1 cellular context compared by ENCODE assay signal in genomic region chr19:7648265-7649014, GRCh38.
A peak's percentile ranks its signal among the peaks of the same experiment; 100 is the strongest.
TF ChIP-seq lines count a peak whose summit lies in the region.

No MANE protein-coding gene starts in this region.

TF ChIP-seq in K562, 482 proteins besides CTCF, POLR2A, EP300 and RAD21 (continued from another document):
- TF ChIP-seq, protein P1, sequence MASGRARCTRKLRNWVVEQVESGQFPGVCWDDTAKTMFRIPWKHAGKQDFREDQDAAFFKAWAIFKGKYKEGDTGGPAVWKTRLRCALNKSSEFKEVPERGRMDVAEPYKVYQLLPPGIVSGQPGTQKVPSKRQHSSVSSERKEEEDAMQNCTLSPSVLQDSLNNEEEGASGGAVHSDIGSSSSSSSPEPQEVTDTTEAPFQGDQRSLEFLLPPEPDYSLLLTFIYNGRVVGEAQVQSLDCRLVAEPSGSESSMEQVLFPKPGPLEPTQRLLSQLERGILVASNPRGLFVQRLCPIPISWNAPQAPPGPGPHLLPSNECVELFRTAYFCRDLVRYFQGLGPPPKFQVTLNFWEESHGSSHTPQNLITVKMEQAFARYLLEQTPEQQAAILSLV (tag; IDR thresholded peaks at IDR 0.05) = no peak
- no peak for TF ChIP-seq HDAC6 (IDR thresholded peaks at IDR 0.05; ENCODE audit: low read depth, low read length)
- no peak for TF ChIP-seq HMG20B (CRISPR knock-in tag; IDR thresholded peaks at IDR 0.05)
- no peak for TF ChIP-seq POLR2G (IDR thresholded peaks at IDR 0.05; ENCODE audit: low read depth, low read length)
- TF ChIP-seq TFAP4 (CRISPR knock-in tag; IDR thresholded peaks at IDR 0.05; ENCODE audit: borderline replicate concordance) = peak; percentile 69
- no peak for TF ChIP-seq JUN (IDR thresholded peaks at IDR 0.05; ENCODE audit: borderline replicate concordance, low read depth, low read length)
- TF ChIP-seq JUN (CRISPR knock-in tag; IDR thresholded peaks at IDR 0.05; ENCODE audit: borderline replicate concordance) = 0 out of 2 replicates have a peak, but pooled peaks have one; percentile 27
- peak; percentile 100 for TF ChIP-seq ZNF121 (CRISPR knock-in tag; conservative IDR thresholded peaks at IDR 0.05)
- TF ChIP-seq, protein P2, sequence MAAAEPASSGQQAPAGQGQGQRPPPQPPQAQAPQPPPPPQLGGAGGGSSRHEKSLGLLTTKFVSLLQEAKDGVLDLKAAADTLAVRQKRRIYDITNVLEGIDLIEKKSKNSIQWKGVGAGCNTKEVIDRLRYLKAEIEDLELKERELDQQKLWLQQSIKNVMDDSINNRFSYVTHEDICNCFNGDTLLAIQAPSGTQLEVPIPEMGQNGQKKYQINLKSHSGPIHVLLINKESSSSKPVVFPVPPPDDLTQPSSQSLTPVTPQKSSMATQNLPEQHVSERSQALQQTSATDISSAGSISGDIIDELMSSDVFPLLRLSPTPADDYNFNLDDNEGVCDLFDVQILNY (CRISPR knock-in tag; IDR thresholded peaks at IDR 0.05) = no peak
- TF ChIP-seq BCOR (IDR thresholded peaks at IDR 0.05) = peak; percentile 81
- TF ChIP-seq POLR2B (IDR thresholded peaks at IDR 0.05; ENCODE audit: low read depth, partially characterized antibody) = peak; percentile 43
- TF ChIP-seq OTX1 (CRISPR knock-in tag; IDR thresholded peaks at IDR 0.05) = no peak
- no peak for TF ChIP-seq SMARCC2 (IDR thresholded peaks at IDR 0.05; ENCODE audit: low read depth)
- no peak for TF ChIP-seq ZNF175 (CRISPR knock-in tag; IDR thresholded peaks at IDR 0.05; ENCODE audit: low read depth)
- TF ChIP-seq ADNP (tag; IDR thresholded peaks at IDR 0.05) = peak; percentile 64
- no peak for TF ChIP-seq NFXL1 (CRISPR knock-in tag; IDR thresholded peaks at IDR 0.05)
- no peak for TF ChIP-seq ZNF589 (CRISPR knock-in tag; IDR thresholded peaks at IDR 0.05; ENCODE audit: low read depth)
- no peak for TF ChIP-seq TRIM24 (IDR thresholded peaks at IDR 0.05)
- 0 out of 2 replicates have a peak, but pooled peaks have one; percentile 82 for TF ChIP-seq DNMT1 (IDR thresholded peaks at IDR 0.05)
- peak; percentile 45; the same call in 1 of the 2 replicates for TF ChIP-seq ZNF143 (CRISPR knock-in tag; IDR thresholded peaks at IDR 0.05)
- no peak for TF ChIP-seq GTF2F1 (IDR thresholded peaks at IDR 0.05; ENCODE audit: low read depth, low read length)
- TF ChIP-seq ILK (tag; IDR thresholded peaks at IDR 0.05; ENCODE audit: borderline replicate concordance, low read depth) = no peak
- TF ChIP-seq ZBTB17 (CRISPR knock-in tag; IDR thresholded peaks at IDR 0.05) = no peak
- TF ChIP-seq ZNF23 (CRISPR knock-in tag; IDR thresholded peaks at IDR 0.05) = no peak
- TF ChIP-seq HNRNPUL1 (IDR thresholded peaks at IDR 0.05; ENCODE audit: low read length) = no peak
- no peak for TF ChIP-seq HCFC1 (IDR thresholded peaks at IDR 0.05; ENCODE audit: low read depth, low read length)
- no peak for TF ChIP-seq RBM14 (IDR thresholded peaks at IDR 0.05; ENCODE audit: borderline replicate concordance, insufficient read depth, low read depth, low read length)
- TF ChIP-seq, protein P3, sequence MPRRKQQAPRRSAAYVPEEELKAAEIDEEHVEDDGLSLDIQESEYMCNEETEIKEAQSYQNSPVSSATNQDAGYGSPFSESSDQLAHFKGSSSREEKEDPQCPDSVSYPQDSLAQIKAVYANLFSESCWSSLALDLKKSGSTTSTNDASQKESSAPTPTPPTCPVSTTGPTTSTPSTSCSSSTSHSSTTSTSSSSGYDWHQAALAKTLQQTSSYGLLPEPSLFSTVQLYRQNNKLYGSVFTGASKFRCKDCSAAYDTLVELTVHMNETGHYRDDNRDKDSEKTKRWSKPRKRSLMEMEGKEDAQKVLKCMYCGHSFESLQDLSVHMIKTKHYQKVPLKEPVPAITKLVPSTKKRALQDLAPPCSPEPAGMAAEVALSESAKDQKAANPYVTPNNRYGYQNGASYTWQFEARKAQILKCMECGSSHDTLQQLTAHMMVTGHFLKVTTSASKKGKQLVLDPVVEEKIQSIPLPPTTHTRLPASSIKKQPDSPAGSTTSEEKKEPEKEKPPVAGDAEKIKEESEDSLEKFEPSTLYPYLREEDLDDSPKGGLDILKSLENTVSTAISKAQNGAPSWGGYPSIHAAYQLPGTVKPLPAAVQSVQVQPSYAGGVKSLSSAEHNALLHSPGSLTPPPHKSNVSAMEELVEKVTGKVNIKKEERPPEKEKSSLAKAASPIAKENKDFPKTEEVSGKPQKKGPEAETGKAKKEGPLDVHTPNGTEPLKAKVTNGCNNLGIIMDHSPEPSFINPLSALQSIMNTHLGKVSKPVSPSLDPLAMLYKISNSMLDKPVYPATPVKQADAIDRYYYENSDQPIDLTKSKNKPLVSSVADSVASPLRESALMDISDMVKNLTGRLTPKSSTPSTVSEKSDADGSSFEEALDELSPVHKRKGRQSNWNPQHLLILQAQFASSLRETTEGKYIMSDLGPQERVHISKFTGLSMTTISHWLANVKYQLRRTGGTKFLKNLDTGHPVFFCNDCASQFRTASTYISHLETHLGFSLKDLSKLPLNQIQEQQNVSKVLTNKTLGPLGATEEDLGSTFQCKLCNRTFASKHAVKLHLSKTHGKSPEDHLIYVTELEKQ (CRISPR knock-in tag; IDR thresholded peaks at IDR 0.05) = no peak
- TF ChIP-seq POLR2AphosphoS5 (IDR thresholded peaks at IDR 0.05; ENCODE audit: control insufficient read depth, insufficient read depth, low read depth, low read length) = peak; percentile 6; the same call in 1 of the 2 replicates
- TF ChIP-seq, protein P4, sequence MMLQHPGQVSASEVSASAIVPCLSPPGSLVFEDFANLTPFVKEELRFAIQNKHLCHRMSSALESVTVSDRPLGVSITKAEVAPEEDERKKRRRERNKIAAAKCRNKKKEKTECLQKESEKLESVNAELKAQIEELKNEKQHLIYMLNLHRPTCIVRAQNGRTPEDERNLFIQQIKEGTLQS (IDR thresholded peaks at IDR 0.05) = no peak
- TF ChIP-seq, protein P4 (CRISPR knock-in tag; conservative IDR thresholded peaks at IDR 0.05) = no peak
- TF ChIP-seq ZNF766 (CRISPR knock-in tag; conservative IDR thresholded peaks at IDR 0.05) = no peak
- TF ChIP-seq BHLHE40 (IDR thresholded peaks at IDR 0.05; ENCODE audit: low read length) = no peak
- TF ChIP-seq MEF2D (tag; conservative IDR thresholded peaks at IDR 0.05; ENCODE audit: low read depth) = peak; percentile 87
- TF ChIP-seq KHSRP (IDR thresholded peaks at IDR 0.05) = no peak
- TF ChIP-seq ELF2 (CRISPR knock-in tag; IDR thresholded peaks at IDR 0.05) = 0 out of 2 replicates have a peak, but pooled peaks have one; percentile 32
- TF ChIP-seq CAMTA2 (CRISPR knock-in tag; conservative IDR thresholded peaks at IDR 0.05) = no peak
- peak; percentile 70 for TF ChIP-seq SUPT5H (IDR thresholded peaks at IDR 0.05)
- TF ChIP-seq REST (CRISPR knock-in tag; IDR thresholded peaks at IDR 0.05; ENCODE audit: low read depth) = no peak
- TF ChIP-seq HOMEZ (CRISPR knock-in tag; IDR thresholded peaks at IDR 0.05) = no peak
- TF ChIP-seq GATAD2B (IDR thresholded peaks at IDR 0.05; ENCODE audit: borderline replicate concordance) = no peak
TF ChIP-seq in K562: peak in this region for 28.
